ENCODE assay signal across 16 cellular contexts in genomic region chr20:63443606-63444395, GRCh38. TPM values are rescaled to one million over a fixed set of nuclear protein-coding genes. Genes with fewer than 3 reads are reported as not detected.
DNase-seq lines count a peak whose midpoint lies in the region; ATAC-seq and TF ChIP-seq lines count a peak whose summit lies in the region.
"Had no signal": no experiment of that assay in that cellular context is flagged by ENCODE, and none has a peak within 500 bp of the region (broad histone marks: within the 10 kb centered on the region; RNA-seq: fewer than 3 reads in every experiment).

No MANE protein-coding gene starts in this region.

- H3K27me3 ChIP-seq in IMR-90 (ENCODE audit: control insufficient read depth, insufficient read depth, low read length), result peaks cover 9% of the 10 kb centered on the region; the same call in 1 of the 2 replicates
- H3K27me3 ChIP-seq: BE2C had no signal

- H4K8ac ChIP-seq in IMR-90 (ENCODE audit: low read depth in 2 of 2, low read length in 2 of 2), result no peak overlapping the region

- H3K56ac ChIP-seq in IMR-90 (ENCODE audit: extremely low read depth, insufficient read depth, low read length), result no peak overlapping the region

- H3K18ac ChIP-seq in IMR-90 (ENCODE audit: low read depth, low read length), result no peak overlapping the region

- H3K4me3 Mint-ChIP-seq in activated naive CD8-positive, alpha-beta T cell treated with anti-CD3 and anti-CD28 coated beads, Interleukin-2, amount 10 ng/mL, durations not matched to agents 7 days and 5 days, result peak overlapping the region; percentile 28
- no peak overlapping the region for H3K4me3 Mint-ChIP-seq in activated naive CD8-positive, alpha-beta T cell treated with anti-CD3 and anti-CD28 coated beads, Interleukin-2, amount 50 U/mL, for 24 hours
- no peak overlapping the region for H3K4me3 Mint-ChIP-seq in glutamatergic neuron (ENCODE audit: unreplicated experiment)
- H3K4me3 Mint-ChIP-seq: HFFc6 had no signal

- H3K4me1 Mint-ChIP-seq in activated naive CD8-positive, alpha-beta T cell treated with anti-CD3 and anti-CD28 coated beads, Interleukin-2, amount 10 ng/mL, durations not matched to agents 7 days and 5 days, result peaks cover 12% of the 10 kb centered on the region
- peaks cover 20% of the 10 kb centered on the region for H3K4me1 Mint-ChIP-seq in activated naive CD8-positive, alpha-beta T cell treated with anti-CD3 and anti-CD28 coated beads, Interleukin-2, amount 50 U/mL, for 24 hours
- peaks cover 19% of the 10 kb centered on the region for H3K4me1 Mint-ChIP-seq in glutamatergic neuron (ENCODE audit: low read depth, unreplicated experiment)

- WGBS in IMR-90 (ENCODE audit: extremely low coverage in 2 of 2, insufficient read length in 1 of 2), 2 experiments, result 43% methylated on average over 2 of the region's 25 CpGs; no CpG with 5 or more reads in 1 of the 2 experiments

- no peak overlapping the region for H2AFZ ChIP-seq in IMR-90 (replicated peaks; ENCODE audit: low read length, poor library complexity)

- no peak overlapping the region for H3K27ac ChIP-seq in IMR-90 (ENCODE audit: insufficient read depth, low read length)
- H3K27ac ChIP-seq: A549 had no signal

- H2AK9ac ChIP-seq in IMR-90 (replicated peaks; ENCODE audit: low read depth, low read length, poor library complexity), result no peak overlapping the region

- H3K79me1 ChIP-seq in IMR-90 (ENCODE audit: low read depth in 1 of 2, low read length in 2 of 2), result no peaks in the 10 kb centered on the region

- no peak for DNase-seq in activated naive CD8-positive, alpha-beta T cell treated with anti-CD3 and anti-CD28 coated beads, Interleukin-2, amount 10 ng/mL, durations not matched to agents 7 days and 5 days
- no peak for DNase-seq in activated naive CD8-positive, alpha-beta T cell treated with anti-CD3 and anti-CD28 coated beads, Interleukin-2, amount 50 U/mL, for 24 hours
- DNase-seq in IMR-90, result no peak
- DNase-seq in glutamatergic neuron, result no peak
- no peak for DNase-seq in NCI-H226
- DNase-seq in NCI-H748 (lab: John Stamatoyannopoulos, UW; ENCODE audit: unreplicated experiment), result no peak
- DNase-seq: BE2C; Caco-2; CD8-positive, alpha-beta memory T cell; DND-41; GDM1; HFFc6 had no signal

- CTCF ChIA-PET in IMR-90 (lab: Yijun Ruan, JAX), result no interaction called here

- H4K20me1 ChIP-seq in IMR-90 (ENCODE audit: insufficient read depth, low read length), result no peaks in the 10 kb centered on the region

- H2BK5ac ChIP-seq in IMR-90 (ENCODE audit: low read depth, low read length, poor library complexity, severe bottlenecking), result peak overlapping the region; percentile 54

- no peak overlapping the region for H3K4ac ChIP-seq in IMR-90 (ENCODE audit: low read depth, low read length)

- no peak overlapping the region for H4K91ac ChIP-seq in IMR-90 (ENCODE audit: insufficient read depth, low read depth, low read length)

- H3K9me3 ChIP-seq in IMR-90 (ENCODE audit: control insufficient read depth, insufficient read depth, low read length), result no peaks in the 10 kb centered on the region
- H3K9me3 ChIP-seq: A549, BE2C, HAP-1 had no signal

- no peak overlapping the region for H3K14ac ChIP-seq in IMR-90 (replicated peaks; ENCODE audit: low read depth, low read length)

- H3K9ac ChIP-seq in IMR-90 (ENCODE audit: low read depth, low read length), result no peak overlapping the region

- H3K36me3 ChIP-seq in IMR-90 (ENCODE audit: control insufficient read depth, insufficient read depth, low read length), result no peaks in the 10 kb centered on the region
- H3K36me3 ChIP-seq: BE2C, HAP-1 had no signal

- H2BK20ac ChIP-seq in IMR-90 (ENCODE audit: low read depth, low read length), result no peak overlapping the region

- H3K9me1 ChIP-seq in IMR-90 (ENCODE audit: insufficient read depth, low read length), result no peaks in the 10 kb centered on the region

- no peak overlapping the region for H2BK120ac ChIP-seq in IMR-90 (ENCODE audit: low read depth, low read length)

- H2AK5ac ChIP-seq in IMR-90 (ENCODE audit: low read depth, low read length), result no peak overlapping the region

- ATAC-seq in activated naive CD8-positive, alpha-beta T cell treated with anti-CD3 and anti-CD28 coated beads, Interleukin-2, amount 10 ng/mL, durations not matched to agents 7 days and 5 days (ENCODE audit: low read depth), result no peak
- ATAC-seq in activated naive CD8-positive, alpha-beta T cell treated with anti-CD3 and anti-CD28 coated beads, Interleukin-2, amount 50 U/mL, for 24 hours, result no peak
- ATAC-seq in IMR-90 (ENCODE audit: low read depth) (no peak), GM21737 (IDR thresholded peaks at IDR 0.05; ENCODE audit: unreplicated experiment) (no peak)
- ATAC-seq: A549 had no signal

- intact Hi-C loops in IMR-90 (cut with micrococcal nuclease), result no loop called here

- no peak for TF ChIP-seq POLR2A in IMR-90 (IDR thresholded peaks at IDR 0.05; ENCODE audit: low read depth, low read length)

- H3K4me3 ChIP-seq in IMR-90 (ENCODE audit: insufficient read depth, low read depth, low read length), result no peak overlapping the region
- H3K4me3 ChIP-seq: A549, HAP-1 had no signal

- H3K4me1 ChIP-seq in IMR-90 (ENCODE audit: control insufficient read depth, insufficient read depth, low read length), result no peaks in the 10 kb centered on the region
- H3K4me1 ChIP-seq: A549, Caco-2, HAP-1 had no signal

- no peak overlapping the region for H2BK15ac ChIP-seq in IMR-90 (ENCODE audit: low read depth, low read length)

- H3K4me2 ChIP-seq in IMR-90 (ENCODE audit: low read depth, low read length), result no peak overlapping the region
- H3K4me2 ChIP-seq: A549 had no signal

- dilution Hi-C loops in IMR-90 (cut with HindIII; ENCODE audit: low sequenced_read_pairs, unreplicated experiment), result no loop called here

- TF ChIP-seq CTCF in IMR-90 (conservative IDR thresholded peaks at IDR 0.05; ENCODE audit: low read depth, low read length), result no peak
- no peak for TF ChIP-seq CTCF in glutamatergic neuron (IDR thresholded peaks at IDR 0.05; ENCODE audit: partially characterized antibody, unreplicated experiment)

- H3K9me3 Mint-ChIP-seq in activated naive CD8-positive, alpha-beta T cell treated with anti-CD3 and anti-CD28 coated beads, Interleukin-2, amount 10 ng/mL, durations not matched to agents 7 days and 5 days, result peaks cover 11% of the 10 kb centered on the region
- no peaks in the 10 kb centered on the region for H3K9me3 Mint-ChIP-seq in activated naive CD8-positive, alpha-beta T cell treated with anti-CD3 and anti-CD28 coated beads, Interleukin-2, amount 50 U/mL, for 24 hours
- peaks cover 12% of the 10 kb centered on the region for H3K9me3 Mint-ChIP-seq in glutamatergic neuron (ENCODE audit: unreplicated experiment)

- POLR2A ChIA-PET in activated naive CD8-positive, alpha-beta T cell treated with anti-CD3 and anti-CD28 coated beads, Interleukin-2, amount 10 ng/mL, durations not matched to agents 7 days and 5 days (lab: Charles Lee), result no interaction called here
- POLR2A ChIA-PET in IMR-90 (lab: Charles Lee; ENCODE audit: unreplicated experiment), result no interaction called here

- H3K23ac ChIP-seq in IMR-90 (ENCODE audit: low read depth, low read length), result no peak overlapping the region

- peaks cover 3% of the 10 kb centered on the region for H3K36me3 Mint-ChIP-seq in activated naive CD8-positive, alpha-beta T cell treated with anti-CD3 and anti-CD28 coated beads, Interleukin-2, amount 10 ng/mL, durations not matched to agents 7 days and 5 days
- no peaks in the 10 kb centered on the region for H3K36me3 Mint-ChIP-seq in activated naive CD8-positive, alpha-beta T cell treated with anti-CD3 and anti-CD28 coated beads, Interleukin-2, amount 50 U/mL, for 24 hours (ENCODE audit: low read depth)
- H3K36me3 Mint-ChIP-seq in glutamatergic neuron (ENCODE audit: unreplicated experiment), result no peaks in the 10 kb centered on the region
- H3K36me3 Mint-ChIP-seq: CD8-positive, alpha-beta memory T cell had no signal

- BruUV-seq in IMR-90 (replicated peaks; lab: Mats Ljungman, UMichigan), result no TSS peak

- H3K27ac Mint-ChIP-seq in activated naive CD8-positive, alpha-beta T cell treated with anti-CD3 and anti-CD28 coated beads, Interleukin-2, amount 10 ng/mL, durations not matched to agents 7 days and 5 days, result peak overlapping the region; percentile 54
- H3K27ac Mint-ChIP-seq in activated naive CD8-positive, alpha-beta T cell treated with anti-CD3 and anti-CD28 coated beads, Interleukin-2, amount 50 U/mL, for 24 hours, result no peak overlapping the region
- peak overlapping the region; percentile 4 for H3K27ac Mint-ChIP-seq in glutamatergic neuron (ENCODE audit: unreplicated experiment)
- H3K27ac Mint-ChIP-seq: HFFc6 had no signal

- TF ChIP-seq RAD21 in IMR-90 (IDR thresholded peaks at IDR 0.05; ENCODE audit: low read length), result no peak

- in situ Hi-C loops in IMR-90 (cut with MboI; ENCODE audit: low sequenced_read_pairs), result no loop called here

- peaks cover 11% of the 10 kb centered on the region for H3K27me3 Mint-ChIP-seq in activated naive CD8-positive, alpha-beta T cell treated with anti-CD3 and anti-CD28 coated beads, Interleukin-2, amount 10 ng/mL, durations not matched to agents 7 days and 5 days
- peaks cover 11% of the 10 kb centered on the region for H3K27me3 Mint-ChIP-seq in activated naive CD8-positive, alpha-beta T cell treated with anti-CD3 and anti-CD28 coated beads, Interleukin-2, amount 50 U/mL, for 24 hours
- peaks cover 20% of the 10 kb centered on the region for H3K27me3 Mint-ChIP-seq in glutamatergic neuron (ENCODE audit: unreplicated experiment)

- H4K5ac ChIP-seq in IMR-90 (ENCODE audit: low read depth, low read length), result no peak overlapping the region

RNA-seq across cellular contexts. Expression of gene KCNQ2, which starts 28.7 kb away (rescaled TPM):
- total RNA-seq in activated naive CD8-positive, alpha-beta T cell treated with anti-CD3 and anti-CD28 coated beads, Interleukin-2, amount 10 ng/mL, durations not matched to agents 7 days and 5 days, result under 1 TPM; 0.19 to 0.37 TPM
- total RNA-seq in IMR-90 (2012; rRNA removed) (not detected in 2 replicates), glutamatergic neuron (ENCODE audit: unreplicated experiment) (354 TPM)
- polyA plus RNA-seq in IMR-90 (2012; rRNA removed), result 0.02 TPM in 1 of 2 replicates, not detected in the other
- polyA plus RNA-seq in IMR-90 (2012; cell fraction: cytosol; rRNA removed), result 0.25 TPM in 1 of 2 replicates, not detected in the other
- 0.07 TPM in 1 of 2 replicates, not detected in the other for polyA plus RNA-seq in IMR-90 (2012; cell fraction: nucleus; rRNA removed; ENCODE audit: low replicate concordance)
- total RNA-seq: CD8-positive, alpha-beta memory T cell; HFFc6 had no signal
- polyA plus RNA-seq: AG04450; CD8-positive, alpha-beta memory T cell had no signal

RNA-seq across cellular contexts. Expression of gene EEF1A2, which starts 55.1 kb away (rescaled TPM):
- under 1 TPM in 1 of 2 experiments, not detected in 1; 0.26 TPM for total RNA-seq in activated naive CD8-positive, alpha-beta T cell treated with anti-CD3 and anti-CD28 coated beads, Interleukin-2, amount 10 ng/mL, durations not matched to agents 7 days and 5 days
- total RNA-seq in IMR-90 (2012; rRNA removed) (1.3 and 2.2 TPM in 2 replicates), glutamatergic neuron (ENCODE audit: unreplicated experiment) (55.3 TPM)
- polyA plus RNA-seq in IMR-90 (2012; rRNA removed), result 3.2 and 4.6 TPM in 2 replicates
- polyA plus RNA-seq in IMR-90 (2012; cell fraction: cytosol; rRNA removed), result 3.8 and 11.2 TPM in 2 replicates
- polyA plus RNA-seq in IMR-90 (2012; cell fraction: nucleus; rRNA removed; ENCODE audit: low replicate concordance), result 4.7 and 11.2 TPM in 2 replicates

Comparison
In these comparisons a context has a peak if more than half of its experiments do, and no peak if none do; other contexts are left out.
1. RNA of gene KCNQ2, which starts 28.7 kb away (total RNA-seq): 354 TPM in glutamatergic neuron (single experiment); 0.19 to 0.37 TPM in activated naive CD8-positive, alpha-beta T cell treated with anti-CD3 and anti-CD28 coated beads, Interleukin-2, amount 10 ng/mL, durations not matched to agents 7 days and 5 days and not detected in IMR-90; every median in the first group is over 100 times any median in the second.
2. RNA of gene EEF1A2, which starts 55.1 kb away (total RNA-seq): 55.3 TPM in glutamatergic neuron (single experiment); 1.3 to 2.2 TPM in IMR-90 and 0.26 TPM in activated naive CD8-positive, alpha-beta T cell treated with anti-CD3 and anti-CD28 coated beads, Interleukin-2, amount 10 ng/mL, durations not matched to agents 7 days and 5 days; every median in the first group is over 10 times any median in the second.